8 cellular contexts compared by ENCODE assay signal in genomic region chr13:35953537-35954206, GRCh38.
DNase-seq lines count a peak whose midpoint lies in the region; ATAC-seq and TF ChIP-seq lines count a peak whose summit lies in the region.

No MANE protein-coding gene starts in this region.

- TF ChIP-seq CTCF in breast epithelium (IDR thresholded peaks at IDR 0.05) = no peak
- peak in 6 of 11 experiments; percentile 31 to 48 (median 38) for TF ChIP-seq CTCF in spleen (IDR thresholded peaks at IDR 0.05 in 8 of 11, conservative IDR thresholded peaks at IDR 0.05 in 3 of 11)
- no peak for TF ChIP-seq CTCF in GM13976 (IDR thresholded peaks at IDR 0.05; ENCODE audit: borderline replicate concordance, control extremely low read depth, extremely low read depth, insufficient read depth, missing control alignments)

- peak; percentile 95 for DNase-seq in Ammon's horn (ENCODE audit: low spot score)
- DNase-seq in HEK293T (ENCODE audit: extremely low spot score) = peak; percentile 71
- DNase-seq in NCI-H446 (lab: John Stamatoyannopoulos, UW) = peak; percentile 93 to 98
- DNase-seq in breast epithelium (ENCODE audit: low spot score in 2 of 2) = peak in 1 of 2 donors; percentile 57
- peak; percentile 95 for DNase-seq in inferior parietal cortex (ENCODE audit: extremely low spot score)
- no peak for DNase-seq in spleen
- no peak for DNase-seq in GM13976 (ENCODE audit: low spot score)

- H3K27me3 ChIP-seq in breast epithelium (no peaks in the 10 kb centered on the region), spleen (replicated peaks in 1 of 7) (no peaks in the 10 kb centered on the region)

- 10 to 13% (median 11%) methylated on average over 12 of the region's 12 CpGs for WGBS in spleen, 5 donors

- intact Hi-C loops in breast epithelium (cut with DNase I; ENCODE audit: low total_unique reads) = no loop called here
- intact Hi-C loops in spleen (cut with DNase I; ENCODE audit: low total_unique reads) = no loop called here

- H3K4me3 ChIP-seq in breast epithelium (no peak overlapping the region), spleen (peak overlapping the region in 3 of 8 donors; percentile 10 to 50 (median 18))

- CTCF ChIA-PET in HEK293T (lab: Yijun Ruan, JAX) = interaction anchor here (0.6 kb wide), 1 partner anchor 93 kb away, joined by 3 read pairs; no protein-coding TSS in a partner anchor

- TF ChIP-seq POLR2A in breast epithelium (IDR thresholded peaks at IDR 0.05) = no peak
- no peak for TF ChIP-seq POLR2A in spleen (IDR thresholded peaks at IDR 0.05)

- H3K4me1 ChIP-seq in breast epithelium (no peaks in the 10 kb centered on the region), spleen (no peaks in the 10 kb centered on the region)

- no peaks in the 10 kb centered on the region for H3K36me3 ChIP-seq in breast epithelium
- no peaks in the 10 kb centered on the region for H3K36me3 ChIP-seq in spleen

- H3K27ac ChIP-seq in breast epithelium = peak overlapping the region; percentile 29 to 48
- peak overlapping the region in 1 of 8 donors; percentile 22 for H3K27ac ChIP-seq in spleen

- in situ Hi-C loops in GM13976 (cut with MboI; ENCODE audit: low sequenced_read_pairs, unreplicated experiment) = no loop called here

- H3K9me3 ChIP-seq in breast epithelium (no peaks in the 10 kb centered on the region), spleen (no peaks in the 10 kb centered on the region)

- POLR2A ChIA-PET in HEK293T (lab: Yijun Ruan, JAX) = no interaction called here

- no peak for ATAC-seq in HG03520 (IDR thresholded peaks at IDR 0.05; ENCODE audit: unreplicated experiment)

TF ChIP-seq in HEK293T, 16 proteins besides CTCF, POLR2A, EP300 and RAD21:
- TF ChIP-seq ARNT (IDR thresholded peaks at IDR 0.05) (no peak), NFRKB (IDR thresholded peaks at IDR 0.05) (no peak), HDGF (IDR thresholded peaks at IDR 0.05; ENCODE audit: borderline replicate concordance) (no peak), L3MBTL2 (conservative IDR thresholded peaks at IDR 0.05) (no peak), SP1 (IDR thresholded peaks at IDR 0.05) (no peak), FOXA1 (IDR thresholded peaks at IDR 0.05) (no peak), TARDBP (IDR thresholded peaks at IDR 0.05) (no peak), FOXK2 (IDR thresholded peaks at IDR 0.05) (no peak), ELF4 (IDR thresholded peaks at IDR 0.05) (no peak), LEF1 (IDR thresholded peaks at IDR 0.05; ENCODE audit: borderline replicate concordance) (no peak), SUZ12 (IDR thresholded peaks at IDR 0.05) (no peak), BHLHE40 (IDR thresholded peaks at IDR 0.05; ENCODE audit: borderline replicate concordance) (no peak), CTBP1 (IDR thresholded peaks at IDR 0.05; ENCODE audit: borderline replicate concordance) (no peak)

Comparison
In these comparisons a context has a peak if more than half of its experiments do, and no peak if none do; other contexts are left out.
1. DNase-seq: peak in Ammon's horn (single experiment), HEK293T (single experiment), NCI-H446 (2 of 2) and inferior parietal cortex (single experiment); none in spleen (single experiment) and GM13976 (single experiment).
2. CTCF ChIP-seq: peak in spleen (6 of 11); none in breast epithelium (0 of 3) and GM13976 (single experiment).